In genomic region chr19:17306285-17306714, GRCh38 we compare ENCODE assay signal across 8 cellular contexts.
DNase-seq lines count a peak whose midpoint lies in the region; ATAC-seq and TF ChIP-seq lines count a peak whose summit lies in the region.

No MANE protein-coding gene starts in this region.

- H3K4me3 Mint-ChIP-seq in stimulated activated effector memory CD8-positive, alpha-beta T cell treated with anti-CD3 and anti-CD28 coated beads, Interleukin-12 subunit alpha, Interleukin-12 subunit beta, amount 100 ng/mL, for 72 hours, result peak overlapping the region; percentile 78

- H3K9me3 Mint-ChIP-seq in stimulated activated effector memory CD8-positive, alpha-beta T cell treated with anti-CD3 and anti-CD28 coated beads, Interleukin-12 subunit alpha, Interleukin-12 subunit beta, amount 100 ng/mL, for 72 hours, result no peaks in the 10 kb centered on the region

- peaks cover 48% of the 10 kb centered on the region for H3K4me1 Mint-ChIP-seq in stimulated activated effector memory CD8-positive, alpha-beta T cell treated with anti-CD3 and anti-CD28 coated beads, Interleukin-12 subunit alpha, Interleukin-12 subunit beta, amount 100 ng/mL, for 72 hours

- no peak for ATAC-seq in stimulated activated effector memory CD8-positive, alpha-beta T cell treated with anti-CD3 and anti-CD28 coated beads, Interleukin-12 subunit alpha, Interleukin-12 subunit beta, amount 100 ng/mL, for 72 hours

- TF ChIP-seq CTCF in VCaP (conservative IDR thresholded peaks at IDR 0.05), result no peak

- H3K36me3 Mint-ChIP-seq in stimulated activated effector memory CD8-positive, alpha-beta T cell treated with anti-CD3 and anti-CD28 coated beads, Interleukin-12 subunit alpha, Interleukin-12 subunit beta, amount 100 ng/mL, for 72 hours, result peaks cover 29% of the 10 kb centered on the region

- peak overlapping the region; percentile 92 for H3K4me3 ChIP-seq in iPS-11a (ENCODE audit: low read depth, low read length)

- H3K27ac Mint-ChIP-seq in stimulated activated effector memory CD8-positive, alpha-beta T cell treated with anti-CD3 and anti-CD28 coated beads, Interleukin-12 subunit alpha, Interleukin-12 subunit beta, amount 100 ng/mL, for 72 hours, result peak overlapping the region; percentile 83

- DNase-seq in NCI-H82 (lab: John Stamatoyannopoulos, UW), result peak; percentile 71
- DNase-seq in NCI-H82 treated with DMSO at 0.1 percent for 48 hours (lab: John Stamatoyannopoulos, UW; ENCODE audit: unreplicated experiment), result no peak
- DNase-seq in stimulated activated effector memory CD8-positive, alpha-beta T cell treated with anti-CD3 and anti-CD28 coated beads, Interleukin-12 subunit alpha, Interleukin-12 subunit beta, amount 100 ng/mL, for 72 hours (ENCODE audit: low spot score in 2 of 2), result no peak
- DNase-seq in hepatic stellate cell (ENCODE audit: low spot score), result no peak
- no peak for DNase-seq in kidney glomerular epithelial cell (lab: John Stamatoyannopoulos, UW)
- no peak for DNase-seq in DMS153 treated with DMSO at 0.1 percent for 48 hours (lab: John Stamatoyannopoulos, UW; ENCODE audit: unreplicated experiment)

- peak overlapping the region; percentile 98 for H3K27ac ChIP-seq in VCaP
